In genomic region chr17:1487939-1488825, GRCh38 we compare ENCODE assay signal across 1 cellular context.
TF ChIP-seq lines count a peak whose summit lies in the region.

No MANE protein-coding gene starts in this region.

TF ChIP-seq in HepG2, 621 proteins besides CTCF, POLR2A, EP300 and RAD21 (continued from another document and continues in another):
- TF ChIP-seq TIGD3 (CRISPR knock-in tag; IDR thresholded peaks at IDR 0.05; ENCODE audit: borderline replicate concordance) (no peak), SP4 (CRISPR knock-in tag; IDR thresholded peaks at IDR 0.05) (peak; percentile 71; the same call in 1 of the 2 replicates), CCDC6 (CRISPR knock-in tag; IDR thresholded peaks at IDR 0.05) (peak; percentile 52; the same call in 1 of the 2 replicates), ZNF607 (CRISPR knock-in tag; IDR thresholded peaks at IDR 0.05; ENCODE audit: borderline replicate concordance) (peak; percentile 45; the same call in 1 of the 2 replicates), GLI4 (CRISPR knock-in tag; IDR thresholded peaks at IDR 0.05; ENCODE audit: borderline replicate concordance) (peak; percentile 78; the same call in 1 of the 2 replicates), TERF1 (CRISPR knock-in tag; IDR thresholded peaks at IDR 0.05) (no peak), ZBTB20 (CRISPR knock-in tag; IDR thresholded peaks at IDR 0.05; ENCODE audit: borderline replicate concordance, low read depth) (no peak), ZNF225 (CRISPR knock-in tag; IDR thresholded peaks at IDR 0.05) (no peak), PRDM10 (CRISPR knock-in tag; IDR thresholded peaks at IDR 0.05; ENCODE audit: low read depth) (no peak), BORCS8-MEF2B (CRISPR knock-in tag; IDR thresholded peaks at IDR 0.05) (0 out of 2 replicates have a peak, but pooled peaks have one; percentile 13), RARG (CRISPR knock-in tag; IDR thresholded peaks at IDR 0.05; ENCODE audit: low read depth) (no peak), ZSCAN31 (CRISPR knock-in tag; IDR thresholded peaks at IDR 0.05; ENCODE audit: low read depth) (peak; percentile 81), HDAC1 (CRISPR knock-in tag; IDR thresholded peaks at IDR 0.05) (peak; percentile 58; the same call in 1 of the 2 replicates), NR2F1 (CRISPR knock-in tag; IDR thresholded peaks at IDR 0.05) (peak; percentile 34 to 51; a peak in 1 of 4 replicates), ZC3H13 (CRISPR knock-in tag; IDR thresholded peaks at IDR 0.05) (no peak), HOXA7 (CRISPR knock-in tag; IDR thresholded peaks at IDR 0.05) (no peak), FOXC1 (CRISPR knock-in tag; IDR thresholded peaks at IDR 0.05; ENCODE audit: borderline replicate concordance) (0 out of 2 replicates have a peak, but pooled peaks have one; percentile 31), PLSCR1 (CRISPR knock-in tag; IDR thresholded peaks at IDR 0.05; ENCODE audit: borderline replicate concordance) (no peak), REST (IDR thresholded peaks at IDR 0.05; ENCODE audit: borderline replicate concordance in 1 of 2, low read depth in 1 of 2, low read length in 2 of 2) (no peak), PHF21A (CRISPR knock-in tag; IDR thresholded peaks at IDR 0.05) (0 out of 2 replicates have a peak, but pooled peaks have one; percentile 30), ZNF703 (CRISPR knock-in tag; IDR thresholded peaks at IDR 0.05; ENCODE audit: borderline replicate concordance) (no peak), ZNF562 (CRISPR knock-in tag; IDR thresholded peaks at IDR 0.05; ENCODE audit: borderline replicate concordance) (no peak), IRX3 (CRISPR knock-in tag; IDR thresholded peaks at IDR 0.05; ENCODE audit: borderline replicate concordance, low read depth) (no peak), TFE3 (CRISPR knock-in tag; IDR thresholded peaks at IDR 0.05) (peak; percentile 53; the same call in 1 of the 2 replicates), KDM2A (CRISPR knock-in tag; IDR thresholded peaks at IDR 0.05; ENCODE audit: borderline replicate concordance, low read depth) (peak; percentile 52; the same call in 1 of the 2 replicates), ZNF556 (CRISPR knock-in tag; IDR thresholded peaks at IDR 0.05; ENCODE audit: borderline replicate concordance) (0 out of 2 replicates have a peak, but pooled peaks have one; percentile 47), DMTF1 (CRISPR knock-in tag; IDR thresholded peaks at IDR 0.05) (no peak), TCF7L2 (IDR thresholded peaks at IDR 0.05; ENCODE audit: low read depth, low read length) (no peak), ZNF704 (CRISPR knock-in tag; IDR thresholded peaks at IDR 0.05; ENCODE audit: borderline replicate concordance) (no peak), ZNF136 (CRISPR knock-in tag; IDR thresholded peaks at IDR 0.05; ENCODE audit: low read depth) (no peak), ONECUT2 (CRISPR knock-in tag; IDR thresholded peaks at IDR 0.05) (no peak), CBFB (CRISPR knock-in tag; IDR thresholded peaks at IDR 0.05) (no peak), SMARCE1 (IDR thresholded peaks at IDR 0.05; ENCODE audit: borderline replicate concordance) (no peak), KLF16 (CRISPR knock-in tag; IDR thresholded peaks at IDR 0.05) (peak in 1 of 2 experiments; percentile 26; a peak in 1 of 4 replicates), ZNF501 (CRISPR knock-in tag; IDR thresholded peaks at IDR 0.05) (0 out of 2 replicates have a peak, but pooled peaks have one; percentile 4), CAMTA2 (CRISPR knock-in tag; IDR thresholded peaks at IDR 0.05; ENCODE audit: borderline replicate concordance) (no peak), ZBTB26 (CRISPR knock-in tag; IDR thresholded peaks at IDR 0.05; ENCODE audit: borderline replicate concordance) (0 out of 2 replicates have a peak, but pooled peaks have one; percentile 15), GLMP (CRISPR knock-in tag; IDR thresholded peaks at IDR 0.05; ENCODE audit: borderline replicate concordance) (no peak), ZBTB7B (CRISPR knock-in tag; IDR thresholded peaks at IDR 0.05) (peak; percentile 63; the same call in 1 of the 2 replicates)
